ENCODE assay signal across 9 cellular contexts in genomic region chr6:12051861-12052368, GRCh38.
A peak's percentile ranks its signal among the peaks of the same experiment; 100 is the strongest.
DNase-seq lines count a peak whose midpoint lies in the region; ATAC-seq and TF ChIP-seq lines count a peak whose summit lies in the region.
"Had no signal": no experiment of that assay in that cellular context is flagged by ENCODE, and none has a peak within 500 bp of the region (broad histone marks: within the 10 kb centered on the region; RNA-seq: fewer than 3 reads in every experiment).

No MANE protein-coding gene starts in this region.

- no peaks in the 10 kb centered on the region for H3K27me3 ChIP-seq in GM06990 (replicated peaks; ENCODE audit: control insufficient read depth, insufficient read depth, low read length)
- H3K27me3 ChIP-seq in MM.1S (replicated peaks; ENCODE audit: insufficient read depth, low read length), result no peaks in the 10 kb centered on the region
- H3K27me3 ChIP-seq: upper lobe of left lung had no signal

- no peak for TF ChIP-seq CTCF in GM06990 (IDR thresholded peaks at IDR 0.05; ENCODE audit: insufficient read depth, low read length, poor library complexity, severe bottlenecking)
- peak; percentile 30 for TF ChIP-seq CTCF in MM.1S (IDR thresholded peaks at IDR 0.05; ENCODE audit: low read length)

- H3K9ac ChIP-seq in MM.1S (ENCODE audit: low read length), result peak overlapping the region; percentile 80

- H3K4me2 ChIP-seq in MM.1S (ENCODE audit: low read depth, low read length), result peak overlapping the region; percentile 84

- no peaks in the 10 kb centered on the region for H3K9me3 ChIP-seq in MM.1S (replicated peaks; ENCODE audit: insufficient read depth, low read length)
- H3K9me3 ChIP-seq: upper lobe of left lung had no signal

- H3K4me3 ChIP-seq in GM06990 (replicated peaks; ENCODE audit: low read depth, low read length) (peak overlapping the region; percentile 32), MM.1S (ENCODE audit: low read length) (peak overlapping the region; percentile 42)
- H3K4me3 ChIP-seq: upper lobe of left lung had no signal

- H3K79me2 ChIP-seq in MM.1S (ENCODE audit: low read length), result peaks cover 87% of the 10 kb centered on the region

- no peak overlapping the region for H2AFZ ChIP-seq in MM.1S (ENCODE audit: low read length)

- H4K20me1 ChIP-seq in MM.1S (ENCODE audit: insufficient read depth, low read length), result no peaks in the 10 kb centered on the region

- peak; percentile 82 for ATAC-seq in GM21717 (IDR thresholded peaks at IDR 0.05; ENCODE audit: unreplicated experiment)

- peak; percentile 79 for DNase-seq in GM06990 (ENCODE audit: extremely low read depth, insufficient read length)
- DNase-seq in MM.1S, result peak; percentile 90
- peak; percentile 17 for DNase-seq in activated naive CD8-positive, alpha-beta T cell treated with anti-CD3 and anti-CD28 coated beads, Interleukin-2, amount 50 U/mL, for 16 hours (ENCODE audit: low read depth, low spot score)
- peak; percentile 26 for DNase-seq in stimulated activated CD4-positive, alpha-beta T cell treated with anti-CD3 and anti-CD28 coated beads, Interleukin-4, amount 100 ng/mL, for 1 hour
- no peak for DNase-seq in posterior cingulate gyrus
- no peak for DNase-seq in NCI-H1417 (lab: John Stamatoyannopoulos, UW)
- no peak for DNase-seq in NCI-H526 (lab: John Stamatoyannopoulos, UW)
- DNase-seq: upper lobe of left lung had no signal

- peaks cover 23% of the 10 kb centered on the region for H3K4me1 ChIP-seq in MM.1S (ENCODE audit: low read length)

- peak overlapping the region; percentile 98 for H3K27ac ChIP-seq in MM.1S (ENCODE audit: low read length)
- H3K27ac ChIP-seq: upper lobe of left lung had no signal

- H3K36me3 ChIP-seq in GM06990 (ENCODE audit: control insufficient read depth, insufficient read depth, low read length) (no peaks in the 10 kb centered on the region), MM.1S (replicated peaks; ENCODE audit: insufficient read depth, low read length) (no peaks in the 10 kb centered on the region; the same call in 1 of the 2 replicates)
- H3K36me3 ChIP-seq: upper lobe of left lung had no signal

- intact Hi-C loops in posterior cingulate gyrus (cut with DNase I), result no loop called here

- no peaks in the 10 kb centered on the region for H3K9me2 ChIP-seq in MM.1S (replicated peaks; ENCODE audit: insufficient read depth, low read length)

- H3F3A ChIP-seq in MM.1S (ENCODE audit: insufficient read depth, low read length), result peaks cover 15% of the 10 kb centered on the region

Comparison
In these comparisons a context has a peak if more than half of its experiments do, and no peak if none do; other contexts are left out.
1. DNase-seq: peak in GM06990 (single experiment), MM.1S (single experiment), activated naive CD8-positive, alpha-beta T cell treated with anti-CD3 and anti-CD28 coated beads, Interleukin-2, amount 50 U/mL, for 16 hours (single experiment) and stimulated activated CD4-positive, alpha-beta T cell treated with anti-CD3 and anti-CD28 coated beads, Interleukin-4, amount 100 ng/mL, for 1 hour (single experiment); none in posterior cingulate gyrus (0 of 10), NCI-H1417 (0 of 3) and NCI-H526 (0 of 2).